ENCODE assay signal across 23 cellular contexts in genomic region chr5:169088032-169088726, GRCh38.
A peak's percentile ranks its signal among the peaks of the same experiment; 100 is the strongest.
DNase-seq lines count a peak whose midpoint lies in the region; ATAC-seq and TF ChIP-seq lines count a peak whose summit lies in the region.
"Had no signal": no experiment of that assay in that cellular context is flagged by ENCODE, and none has a peak within 500 bp of the region (broad histone marks: within the 10 kb centered on the region; RNA-seq: fewer than 3 reads in every experiment).

No MANE protein-coding gene starts in this region.

- intact Hi-C loops in left ventricle myocardium superior (cut with micrococcal nuclease), result no loop called here

- peaks cover 11 to 16% of the 10 kb centered on the region in 2 experiments for H3K9me3 Mint-ChIP-seq in H9
- peaks cover 22% of the 10 kb centered on the region for H3K9me3 Mint-ChIP-seq in WTC11
- H3K9me3 Mint-ChIP-seq in neural progenitor cell, result peaks cover 16% of the 10 kb centered on the region

- no peak overlapping the region for H4K91ac ChIP-seq in H9 (ENCODE audit: insufficient read length, low read depth, low read length)

- H2BK5ac ChIP-seq in H9 (ENCODE audit: insufficient read length, low read length), result no peak overlapping the region

- H3K79me1 ChIP-seq in H9 (ENCODE audit: insufficient read depth, low read depth, low read length, poor library complexity, severe bottlenecking), result no peaks in the 10 kb centered on the region

- no CpG with 5 or more reads among the region's 11 CpGs for WGBS in H9 (ENCODE audit: extremely low coverage, insufficient read length, low lambda C conversion rate)

- H3K4me1 ChIP-seq in H9 (ENCODE audit: insufficient read depth, low read length) (peaks cover 24% of the 10 kb centered on the region), iPS-18a (ENCODE audit: control insufficient read depth, low read depth, low read length) (peaks cover 53% of the 10 kb centered on the region), neural progenitor cell (peaks cover 38% of the 10 kb centered on the region)
- H3K4me1 ChIP-seq: BLaER1 treated with 17β-estradiol and CSF1 and Interleukin-3, amounts not matched to agents 10 nM and 100 nM had no signal

- H3K23ac ChIP-seq in H9 (ENCODE audit: insufficient read length, low read depth, low read length), result no peak overlapping the region

- no peak overlapping the region for H3T11ph ChIP-seq in H9 (ENCODE audit: low read length)

- H3K36me3 ChIP-seq in iPS-18a (ENCODE audit: control insufficient read depth, low read depth, low read length) (no peaks in the 10 kb centered on the region), neural progenitor cell (no peaks in the 10 kb centered on the region)
- H3K36me3 ChIP-seq: BLaER1 treated with 17β-estradiol and CSF1 and Interleukin-3, amounts not matched to agents 10 nM and 100 nM had no signal

- H3K4ac ChIP-seq in H9 (ENCODE audit: low read depth, low read length), result no peak overlapping the region

- peak overlapping the region; percentile 52; the same call in 1 of the 2 replicates for H3K14ac ChIP-seq in H9 (ENCODE audit: insufficient read depth, low read length)

- ATAC-seq in WTC11, result peak; percentile 12; the same call in 1 of the 2 replicates
- ATAC-seq in left ventricle myocardium superior, result no peak

- H3K9me3 ChIP-seq in H9 (ENCODE audit: control insufficient read depth, low read depth, low read length), result no peaks in the 10 kb centered on the region
- no peaks in the 10 kb centered on the region for H3K9me3 ChIP-seq in iPS-18a (ENCODE audit: control insufficient read depth, low read depth, low read length)
- no peaks in the 10 kb centered on the region for H3K9me3 ChIP-seq in neural progenitor cell (ENCODE audit: low read depth)

- H3K36me3 Mint-ChIP-seq in H9 (ENCODE audit: insufficient read depth in 1 of 3, low read depth in 3 of 3) (peaks cover 8 to 13% (median 10%) of the 10 kb centered on the region in 3 experiments; a peak in 6 of 7 replicates), WTC11 (peaks cover 18% of the 10 kb centered on the region), neural progenitor cell (peaks cover 3% of the 10 kb centered on the region)

- H2BK120ac ChIP-seq in H9 (ENCODE audit: low read depth, low read length, poor library complexity, severe bottlenecking), result no peak overlapping the region

- no peak overlapping the region for H2BK12ac ChIP-seq in H9 (ENCODE audit: insufficient read length, low read depth, low read length)

- H4K5ac ChIP-seq in H9 (ENCODE audit: insufficient read length, low read depth, low read length), result no peak overlapping the region

- no peak overlapping the region for H3K4me2 ChIP-seq in H9 (ENCODE audit: insufficient read depth, insufficient read length, low read length)
- peak overlapping the region; percentile 70 for H3K4me2 ChIP-seq in neural progenitor cell
- H3K4me2 ChIP-seq: BLaER1 treated with 17β-estradiol and CSF1 and Interleukin-3, amounts not matched to agents 10 nM and 100 nM had no signal

- H3K79me2 ChIP-seq in H9 (ENCODE audit: insufficient read depth, low read length) (no peaks in the 10 kb centered on the region), neural progenitor cell (ENCODE audit: low read depth) (no peaks in the 10 kb centered on the region)

- no peak overlapping the region for H2AK5ac ChIP-seq in H9 (ENCODE audit: insufficient read length, low read length)

- H2BK20ac ChIP-seq in H9 (ENCODE audit: low read depth, low read length, poor library complexity, severe bottlenecking), result no peak overlapping the region

- peaks cover 35% of the 10 kb centered on the region for H3F3A ChIP-seq in neural progenitor cell (ENCODE audit: low read depth)

- H4K8ac ChIP-seq in H9 (replicated peaks; ENCODE audit: insufficient read length, low read depth, low read length), result no peak overlapping the region

- H3K27ac Mint-ChIP-seq in H9 (peak overlapping the region; percentile 1 to 93 (median 69); a peak in 6 of 7 replicates), WTC11 (0 out of 2 replicates have a peak overlapping the region, but pooled peaks have one; percentile 10), neural progenitor cell (peak overlapping the region; percentile 84)
- H3K27ac Mint-ChIP-seq: CD4-positive, alpha-beta T cell; HFFc6 had no signal

- CTCF ChIA-PET in WTC11 (lab: Charles Lee), result interaction anchor here (0.6 to 1.6 kb wide), 4 partner anchors 12 to 101 kb away, joined by 3 to 9 read pairs (median 4); no protein-coding TSS in a partner anchor

- DNase-seq in H9 (no peak), WTC11 (ENCODE audit: low spot score) (no peak), neural progenitor cell (ENCODE audit: low spot score) (peak; percentile 43), DMS53 (lab: John Stamatoyannopoulos, UW) (no peak), SHP77 treated with DMSO at 0.1 percent for 48 hours (lab: John Stamatoyannopoulos, UW) (no peak), left ventricle myocardium superior (no peak)
- DNase-seq: CD4-positive, alpha-beta T cell; EL; GF-D8; H7; HFFc6; NCI-H1048; NCI-H1436; NCI-H187; NCI-H2081 treated with DMSO at 0.1 percent for 48 hours; NCI-H2171; NCI-H226; NCI-H510A; NCI-H69; SIG-M5 had no signal

- H4K20me1 ChIP-seq in H9 (ENCODE audit: control insufficient read depth, insufficient read depth, insufficient read length), result no peaks in the 10 kb centered on the region
- H4K20me1 ChIP-seq in neural progenitor cell (ENCODE audit: low read depth), result no peaks in the 10 kb centered on the region
- H4K20me1 ChIP-seq: BLaER1 treated with 17β-estradiol and CSF1 and Interleukin-3, amounts not matched to agents 10 nM and 100 nM had no signal

- H3K27ac ChIP-seq in H9 (ENCODE audit: insufficient read length, low read depth, low read length) (no peak overlapping the region), iPS-18a (ENCODE audit: low read length) (peak overlapping the region; percentile 27), neural progenitor cell (no peak overlapping the region)
- H3K27ac ChIP-seq: BLaER1 treated with 17β-estradiol and CSF1 and Interleukin-3, amounts not matched to agents 10 nM and 100 nM; SK-N-MC had no signal

- H3K27me3 Mint-ChIP-seq in H9 (ENCODE audit: low read depth) (no peaks in the 10 kb centered on the region; the same call in 1 of the 2 replicates), WTC11 (ENCODE audit: low read depth) (no peaks in the 10 kb centered on the region; the same call in none of the 2 replicates), neural progenitor cell (ENCODE audit: insufficient read depth, low read depth) (peaks cover 8% of the 10 kb centered on the region)

- no peaks in the 10 kb centered on the region for H3K27me3 ChIP-seq in H9 (ENCODE audit: insufficient read depth, low read length)
- H3K27me3 ChIP-seq in iPS-18a (ENCODE audit: control insufficient read depth, insufficient read depth, low read length), result no peaks in the 10 kb centered on the region
- no peaks in the 10 kb centered on the region for H3K27me3 ChIP-seq in neural progenitor cell
- H3K27me3 ChIP-seq: BLaER1 treated with 17β-estradiol and CSF1 and Interleukin-3, amounts not matched to agents 10 nM and 100 nM had no signal

- H3K9ac ChIP-seq in H9 (ENCODE audit: extremely low read depth, insufficient read length, low read length), result no peak overlapping the region
- H3K9ac ChIP-seq in iPS-18a (ENCODE audit: low read length), result peak overlapping the region; percentile 25
- H3K9ac ChIP-seq in neural progenitor cell, result no peak overlapping the region
- H3K9ac ChIP-seq: BLaER1 treated with 17β-estradiol and CSF1 and Interleukin-3, amounts not matched to agents 10 nM and 100 nM had no signal

- POLR2A ChIA-PET in WTC11 (lab: Charles Lee), result no interaction called here

- H3K4me3 ChIP-seq in iPS-18a (ENCODE audit: low read length) (peak overlapping the region; percentile 22), neural progenitor cell (no peak overlapping the region)
- H3K4me3 ChIP-seq: BLaER1 treated with 17β-estradiol and CSF1 and Interleukin-3, amounts not matched to agents 10 nM and 100 nM; SK-N-MC had no signal

- no peak overlapping the region for H2BK15ac ChIP-seq in H9 (ENCODE audit: low read depth, low read length)

- H2AFZ ChIP-seq in H9 (ENCODE audit: low read length) (no peak overlapping the region), neural progenitor cell (replicated peaks) (peak overlapping the region; percentile 73)

- H3K4me3 Mint-ChIP-seq in H9 (peak overlapping the region; percentile 5 to 21; a peak in 3 of 5 replicates), WTC11 (no peak overlapping the region), neural progenitor cell (peak overlapping the region; percentile 18)
- H3K4me3 Mint-ChIP-seq: CD4-positive, alpha-beta T cell; HFFc6 had no signal

- H3K56ac ChIP-seq in H9 (ENCODE audit: insufficient read length, low read depth, low read length), result no peak overlapping the region

- H3K18ac ChIP-seq in H9 (ENCODE audit: insufficient read length, low read depth, low read length), result peak overlapping the region; percentile 53

- H3K4me1 Mint-ChIP-seq in H9, result peaks cover 59 to 60% of the 10 kb centered on the region in 2 experiments
- H3K4me1 Mint-ChIP-seq in WTC11, result peaks cover 56% of the 10 kb centered on the region
- H3K4me1 Mint-ChIP-seq in neural progenitor cell, result peaks cover 62% of the 10 kb centered on the region

- TF ChIP-seq CTCF in H9 (conservative IDR thresholded peaks at IDR 0.05) (no peak), WTC11 (IDR thresholded peaks at IDR 0.05) (no peak), neural progenitor cell (IDR thresholded peaks at IDR 0.05) (no peak)

- H3K23me2 ChIP-seq in H9 (ENCODE audit: insufficient read length, low read depth, low read length, poor library complexity, severe bottlenecking), result no peaks in the 10 kb centered on the region

TF ChIP-seq in WTC11, 78 proteins besides CTCF, POLR2A, EP300 and RAD21 (continues in another document):
- no peak for TF ChIP-seq RORB (CRISPR knock-in tag; IDR thresholded peaks at IDR 0.05)
- TF ChIP-seq CBFB (CRISPR knock-in tag; IDR thresholded peaks at IDR 0.05; ENCODE audit: low read depth), result no peak
- no peak for TF ChIP-seq SMAD3 (CRISPR knock-in tag; IDR thresholded peaks at IDR 0.05; ENCODE audit: borderline replicate concordance)
- TF ChIP-seq ESRRA (CRISPR knock-in tag; IDR thresholded peaks at IDR 0.05; ENCODE audit: borderline replicate concordance), result no peak

Comparison
In these comparisons a context has a peak if more than half of its experiments do, and no peak if none do; other contexts are left out.
1. H3K27ac Mint-ChIP-seq: peak in every context shown above with its lines; median percentile 84 in neural progenitor cell; 69 in H9; 10 in WTC11.